32 cellular contexts compared by ENCODE assay signal in genomic region chr9:109862452-109862851, GRCh38.
A peak's percentile ranks its signal among the peaks of the same experiment; 100 is the strongest.
DNase-seq lines count a peak whose midpoint lies in the region; ATAC-seq, FAIRE-seq and TF ChIP-seq lines count a peak whose summit lies in the region.
"Had no signal": no experiment of that assay in that cellular context is flagged by ENCODE, and none has a peak within 500 bp of the region (broad histone marks: within the 10 kb centered on the region; RNA-seq: fewer than 3 reads in every experiment).

No MANE protein-coding gene starts in this region.

- CTCF ChIA-PET in HepG2 (lab: Yijun Ruan, JAX; ENCODE audit: low intra/inter-chr PET ratio, low total read pairs), result no interaction called here
- CTCF ChIA-PET in naive thymus-derived CD4-positive, alpha-beta T cell (lab: Charles Lee), result no interaction called here

- no peak for FAIRE-seq in HepG2 (lab: Jason Lieb, UNC)
- FAIRE-seq: endothelial cell of umbilical vein, islet of Langerhans had no signal

- no peak for TF ChIP-seq POLR2A in HepG2 (IDR thresholded peaks at IDR 0.05; ENCODE audit: insufficient read depth in 1 of 2, low read depth in 2 of 2, low read length in 2 of 2)
- no peak for TF ChIP-seq POLR2A in esophagus muscularis mucosa (IDR thresholded peaks at IDR 0.05; ENCODE audit: low read depth)

- no peak for TF ChIP-seq RAD21 in HepG2 (CRISPR knock-in tag; IDR thresholded peaks at IDR 0.05)

- H3K4me2 ChIP-seq in HepG2 (ENCODE audit: low read depth, low read length), result no peak overlapping the region

- H3K4me3 ChIP-seq in HepG2 (replicated peaks in 1 of 3; ENCODE audit: insufficient read depth in 1 of 3, low read depth in 2 of 3, low read length in 3 of 3), result no peak overlapping the region
- H3K4me3 ChIP-seq in subcutaneous abdominal adipose tissue (ENCODE audit: low read depth in 1 of 5, low read length in 5 of 5), result no peak overlapping the region
- no peak overlapping the region for H3K4me3 ChIP-seq in naive thymus-derived CD4-positive, alpha-beta T cell (ENCODE audit: low read length)
- H3K4me3 ChIP-seq in esophagus muscularis mucosa, result no peak overlapping the region
- H3K4me3 ChIP-seq: mucosa of descending colon, right lobe of liver had no signal

- H2AFZ ChIP-seq in HepG2 (ENCODE audit: low read length), result no peak overlapping the region

- no peak for ATAC-seq in HepG2
- no peak for ATAC-seq in HG03520 (IDR thresholded peaks at IDR 0.05; ENCODE audit: unreplicated experiment)
- no peak for ATAC-seq in naive thymus-derived CD4-positive, alpha-beta T cell
- ATAC-seq: mucosa of descending colon; Panc1; stimulated activated naive CD8-positive, alpha-beta T cell treated with anti-CD3 and anti-CD28 coated beads, Interleukin-15, amount 100 ng/mL, for 72 hours had no signal

- peak overlapping the region; percentile 80 for H3K27ac ChIP-seq in cingulate gyrus (ENCODE audit: low read depth, low read length)
- H3K27ac ChIP-seq in HepG2 (ENCODE audit: extremely low read length, insufficient read depth, low read length), result no peak overlapping the region
- peak overlapping the region; percentile 66 for H3K27ac ChIP-seq in subcutaneous abdominal adipose tissue (ENCODE audit: low read depth, low read length)
- no peak overlapping the region for H3K27ac ChIP-seq in naive thymus-derived CD4-positive, alpha-beta T cell (ENCODE audit: low read depth, low read length)
- peak overlapping the region in 1 of 4 donors; percentile 42 for H3K27ac ChIP-seq in esophagus muscularis mucosa (replicated peaks in 1 of 4)
- H3K27ac ChIP-seq: brain microvascular endothelial cell, right lobe of liver, VCaP had no signal

- H3K27ac Mint-ChIP-seq in HFFc6, result no peak overlapping the region
- H3K27ac Mint-ChIP-seq in naive thymus-derived CD4-positive, alpha-beta T cell, result no peak overlapping the region
- H3K27ac Mint-ChIP-seq: activated CD4-positive, alpha-beta T cell treated with anti-CD3 and anti-CD28 coated beads, Interleukin-2, amount 10 ng/mL, durations not matched to agents 24 days and 14 days; activated naive CD4-positive, alpha-beta T cell treated with anti-CD3 and anti-CD28 coated beads, Interleukin-2, amount 50 U/mL, for 24 hours; CD14-positive monocyte; IgD-negative memory B cell; nephron; stimulated activated naive CD8-positive, alpha-beta T cell treated with anti-CD3 and anti-CD28 coated beads, Interleukin-15, amount 100 ng/mL, for 72 hours; type B pancreatic cell had no signal

- no TSS peak for BruUV-seq in HepG2 (replicated peaks; lab: Mats Ljungman, UMichigan)

- H3K27me3 Mint-ChIP-seq in HFFc6 (ENCODE audit: insufficient read depth), result no peaks in the 10 kb centered on the region
- H3K27me3 Mint-ChIP-seq in naive thymus-derived CD4-positive, alpha-beta T cell, result peaks cover 0 to 25% (median 17%) of the 10 kb centered on the region in 5 donors
- H3K27me3 Mint-ChIP-seq: stimulated activated naive CD8-positive, alpha-beta T cell treated with anti-CD3 and anti-CD28 coated beads, Interleukin-15, amount 100 ng/mL, for 72 hours; type B pancreatic cell had no signal

- no peak for TF ChIP-seq EP300 in HepG2 (IDR thresholded peaks at IDR 0.05; ENCODE audit: low read depth in 2 of 2, low read length in 2 of 2)
- TF ChIP-seq EP300 in HepG2 (CRISPR knock-in tag; IDR thresholded peaks at IDR 0.05; ENCODE audit: borderline replicate concordance), result no peak
- no peak for TF ChIP-seq EP300 in esophagus muscularis mucosa (IDR thresholded peaks at IDR 0.05)

- H3K79me2 ChIP-seq in HepG2 (ENCODE audit: insufficient read depth, low read length), result no peaks in the 10 kb centered on the region

- H3K9ac ChIP-seq in HepG2 (ENCODE audit: insufficient read depth, low read depth, low read length) (no peak overlapping the region), subcutaneous abdominal adipose tissue (ENCODE audit: low read length in 5 of 5) (no peak overlapping the region)

- POLR2A ChIA-PET in HepG2 (lab: Yijun Ruan, JAX), result no interaction called here
- POLR2A ChIA-PET in naive thymus-derived CD4-positive, alpha-beta T cell (lab: Charles Lee), result interaction anchor here (0.8 kb wide), 1 partner anchor 236 kb away, joined by 3 read pairs; no protein-coding TSS in a partner anchor

- intact Hi-C loops in HepG2 (cut with micrococcal nuclease; ENCODE audit: unreplicated experiment) (no loop called here), esophagus muscularis mucosa (cut with DNase I) (no loop called here)
- intact Hi-C loops in naive thymus-derived CD4-positive, alpha-beta T cell (cut with micrococcal nuclease), result no loop called here

- no peaks in the 10 kb centered on the region for H3K9me3 ChIP-seq in HepG2 (ENCODE audit: low read length)
- no peaks in the 10 kb centered on the region for H3K9me3 ChIP-seq in subcutaneous abdominal adipose tissue (ENCODE audit: control insufficient read depth in 5 of 5, low read length in 5 of 5)
- H3K9me3 ChIP-seq in naive thymus-derived CD4-positive, alpha-beta T cell (ENCODE audit: control insufficient read depth in 2 of 3, low read length in 3 of 3), result no peaks in the 10 kb centered on the region
- no peaks in the 10 kb centered on the region for H3K9me3 ChIP-seq in esophagus muscularis mucosa
- H3K9me3 ChIP-seq: Caco-2, mucosa of descending colon, right lobe of liver had no signal

- no peaks in the 10 kb centered on the region for H3K27me3 ChIP-seq in HepG2 (ENCODE audit: control insufficient read depth in 1 of 2, insufficient read depth in 2 of 2, low read length in 2 of 2)
- H3K27me3 ChIP-seq in subcutaneous abdominal adipose tissue (ENCODE audit: control insufficient read depth in 5 of 5, insufficient read depth in 4 of 5, low read length in 5 of 5), result no peaks in the 10 kb centered on the region
- no peaks in the 10 kb centered on the region for H3K27me3 ChIP-seq in naive thymus-derived CD4-positive, alpha-beta T cell (ENCODE audit: control insufficient read depth in 2 of 2, insufficient read depth in 2 of 2, low read length in 2 of 2)
- H3K27me3 ChIP-seq in esophagus muscularis mucosa, result peaks cover 0 to 3% (median 0%) of the 10 kb centered on the region in 4 donors
- H3K27me3 ChIP-seq: brain microvascular endothelial cell, right lobe of liver had no signal

- in situ Hi-C loops in HepG2 (cut with HindIII; ENCODE audit: extremely low pct_ligation_motif_present, low pct_unique_long_range_greater_than_20kb), result no loop called here

- H4K20me1 ChIP-seq in HepG2 (ENCODE audit: insufficient read depth, low read length), result no peaks in the 10 kb centered on the region

- H3K9me3 Mint-ChIP-seq in HFFc6, result no peaks in the 10 kb centered on the region
- H3K9me3 Mint-ChIP-seq in naive thymus-derived CD4-positive, alpha-beta T cell, result no peaks in the 10 kb centered on the region
- H3K9me3 Mint-ChIP-seq: activated CD4-positive, alpha-beta T cell treated with anti-CD3 and anti-CD28 coated beads, Interleukin-2, amount 10 ng/mL, durations not matched to agents 24 days and 14 days; activated naive CD4-positive, alpha-beta T cell treated with anti-CD3 and anti-CD28 coated beads, Interleukin-2, amount 50 U/mL, for 24 hours; IgD-negative memory B cell; type B pancreatic cell had no signal

- no peaks in the 10 kb centered on the region for H3K36me3 Mint-ChIP-seq in HFFc6 (ENCODE audit: low read depth)
- H3K36me3 Mint-ChIP-seq in naive thymus-derived CD4-positive, alpha-beta T cell, result no peaks in the 10 kb centered on the region
- H3K36me3 Mint-ChIP-seq: activated naive CD4-positive, alpha-beta T cell treated with anti-CD3 and anti-CD28 coated beads, Interleukin-2, amount 50 U/mL, for 24 hours; CD14-positive monocyte; IgD-negative memory B cell; type B pancreatic cell had no signal

- peaks cover 2% of the 10 kb centered on the region; the same call in 1 of the 2 replicates for H3K4me1 Mint-ChIP-seq in HFFc6 (ENCODE audit: low read depth)
- H3K4me1 Mint-ChIP-seq in naive thymus-derived CD4-positive, alpha-beta T cell, result no peaks in the 10 kb centered on the region
- H3K4me1 Mint-ChIP-seq: activated CD4-positive, alpha-beta T cell treated with anti-CD3 and anti-CD28 coated beads, Interleukin-2, amount 10 ng/mL, durations not matched to agents 24 days and 14 days; activated naive CD4-positive, alpha-beta T cell treated with anti-CD3 and anti-CD28 coated beads, Interleukin-2, amount 50 U/mL, for 24 hours; CD14-positive monocyte; IgD-negative memory B cell; stimulated activated naive CD8-positive, alpha-beta T cell treated with anti-CD3 and anti-CD28 coated beads, Interleukin-15, amount 100 ng/mL, for 72 hours had no signal

- no peaks in the 10 kb centered on the region for H3K36me3 ChIP-seq in HepG2 (replicated peaks in 1 of 2; ENCODE audit: control insufficient read depth in 1 of 2, insufficient read depth in 2 of 2, low read length in 2 of 2)
- no peaks in the 10 kb centered on the region for H3K36me3 ChIP-seq in subcutaneous abdominal adipose tissue (ENCODE audit: control insufficient read depth in 5 of 5, insufficient read depth in 5 of 5, low read length in 5 of 5)
- H3K36me3 ChIP-seq in naive thymus-derived CD4-positive, alpha-beta T cell (ENCODE audit: control insufficient read depth in 2 of 3, insufficient read depth in 3 of 3, low read length in 3 of 3), result no peaks in the 10 kb centered on the region
- H3K36me3 ChIP-seq in esophagus muscularis mucosa, result no peaks in the 10 kb centered on the region
- H3K36me3 ChIP-seq: brain microvascular endothelial cell, right lobe of liver had no signal

- no peak for DNase-seq in HFFc6
- DNase-seq in HepG2 (ENCODE audit: low spot score), result no peak
- no peak for DNase-seq in naive thymus-derived CD4-positive, alpha-beta T cell
- no peak for DNase-seq in GM20000 (ENCODE audit: low spot score)
- DNase-seq in esophagus muscularis mucosa (ENCODE audit: extremely low spot score), result no peak
- DNase-seq: activated CD4-positive, alpha-beta T cell treated with anti-CD3 and anti-CD28 coated beads, Interleukin-2, amount 10 ng/mL, durations not matched to agents 24 days and 14 days; amniotic stem cell; brain microvascular endothelial cell; Caco-2; DMS53; mucosa of descending colon; NCI-H1436 treated with DMSO at 0.1 percent for 48 hours; NCI-H345; NCI-H748 treated with DMSO at 0.1 percent for 48 hours; right lobe of liver; SHP77 treated with DMSO at 0.1 percent for 48 hours; stimulated activated CD8-positive, alpha-beta memory T cell treated with anti-CD3 and anti-CD28 coated beads, Interleukin-4, amount 100 ng/mL, for 48 hours; stimulated activated naive CD8-positive, alpha-beta T cell treated with anti-CD3 and anti-CD28 coated beads, Interleukin-15, amount 100 ng/mL, for 72 hours; SW 1271; T-helper 9 cell had no signal

- H3K4me1 ChIP-seq in HepG2 (ENCODE audit: insufficient read depth, low read length) (no peaks in the 10 kb centered on the region), subcutaneous abdominal adipose tissue (ENCODE audit: control insufficient read depth in 5 of 5, insufficient read depth in 5 of 5, low read length in 5 of 5) (peaks cover 2 to 39% (median 20%) of the 10 kb centered on the region in 5 donors), esophagus muscularis mucosa (peaks cover 6 to 22% (median 11%) of the 10 kb centered on the region in 4 donors)
- H3K4me1 ChIP-seq in naive thymus-derived CD4-positive, alpha-beta T cell (ENCODE audit: control insufficient read depth in 2 of 2, insufficient read depth in 2 of 2, low read length in 2 of 2), result no peaks in the 10 kb centered on the region
- H3K4me1 ChIP-seq: Caco-2 had no signal

- WGBS in HepG2 (ENCODE audit: low lambda C conversion rate), result 10% methylated on average over 3 of the region's 3 CpGs
- whole genome bisulfite sequencing in esophagus muscularis mucosa, result 87% methylated on average over 3 of the region's 3 CpGs

- TF ChIP-seq CTCF in HFFc6 (IDR thresholded peaks at IDR 0.05), result peak; percentile 48
- TF ChIP-seq CTCF in HepG2 (CRISPR knock-in tag; IDR thresholded peaks at IDR 0.05), result no peak
- TF ChIP-seq CTCF in GM20000 (IDR thresholded peaks at IDR 0.05; ENCODE audit: extremely low read depth, missing control alignments), result no peak
- no peak for TF ChIP-seq CTCF in esophagus muscularis mucosa (IDR thresholded peaks at IDR 0.05)

- no peak overlapping the region for H3K4me3 Mint-ChIP-seq in HFFc6
- H3K4me3 Mint-ChIP-seq in naive thymus-derived CD4-positive, alpha-beta T cell, result no peak overlapping the region
- H3K4me3 Mint-ChIP-seq: activated CD4-positive, alpha-beta T cell treated with anti-CD3 and anti-CD28 coated beads, Interleukin-2, amount 10 ng/mL, durations not matched to agents 24 days and 14 days; activated naive CD4-positive, alpha-beta T cell treated with anti-CD3 and anti-CD28 coated beads, Interleukin-2, amount 50 U/mL, for 24 hours; CD14-positive monocyte; IgD-negative memory B cell; nephron; stimulated activated naive CD8-positive, alpha-beta T cell treated with anti-CD3 and anti-CD28 coated beads, Interleukin-15, amount 100 ng/mL, for 72 hours; type B pancreatic cell had no signal

Comparison
In these comparisons a context has a peak if more than half of its experiments do, and no peak if none do; other contexts are left out.
1. H3K27ac ChIP-seq: peak in cingulate gyrus (single experiment) and subcutaneous abdominal adipose tissue (single experiment); none in HepG2 (single experiment) and naive thymus-derived CD4-positive, alpha-beta T cell (single experiment).